Comparison of ENCODE assay signal across 8 cellular contexts in the genomic region with DNA sequence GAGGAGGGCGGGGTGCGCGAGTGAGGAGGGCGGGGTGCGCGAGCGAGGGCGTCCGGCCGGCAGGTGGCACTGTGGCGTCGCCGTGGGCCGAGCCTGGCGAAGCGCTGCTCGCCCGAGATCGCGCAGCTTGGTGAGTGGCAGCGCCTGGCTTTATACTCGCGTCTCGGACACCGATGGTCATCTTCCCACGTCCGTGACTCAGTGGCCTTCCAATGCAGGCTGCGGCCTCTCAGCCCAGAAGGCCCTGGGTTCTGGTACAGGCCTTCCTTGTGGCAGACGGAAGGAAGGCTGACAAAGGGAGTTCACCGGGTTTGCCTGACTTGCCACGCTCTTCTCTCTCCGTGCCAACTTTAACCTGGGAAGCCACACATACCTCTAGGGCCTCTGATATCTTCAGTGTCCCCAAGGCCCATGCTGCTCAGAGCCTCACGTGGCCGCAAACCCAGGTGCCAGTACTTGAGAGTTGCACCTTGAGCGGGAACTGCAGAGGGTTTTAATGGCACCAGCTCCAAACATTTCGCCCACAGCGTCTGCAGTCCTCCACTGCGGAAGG.
DNase-seq lines count a peak whose midpoint lies in the region; ATAC-seq and TF ChIP-seq lines count a peak whose summit lies in the region.

No MANE protein-coding gene starts in this region.

- H3K36me3 Mint-ChIP-seq in activated naive CD8-positive, alpha-beta T cell treated with anti-CD3 and anti-CD28 coated beads for 36 hours = no peaks in the 10 kb centered on the region

- peaks cover 13% of the 10 kb centered on the region for H3K27me3 Mint-ChIP-seq in activated naive CD8-positive, alpha-beta T cell treated with anti-CD3 and anti-CD28 coated beads for 36 hours

- H3K4me3 Mint-ChIP-seq in activated naive CD8-positive, alpha-beta T cell treated with anti-CD3 and anti-CD28 coated beads for 36 hours = peak overlapping the region; percentile 79

- H4K12ac ChIP-seq in trophoblast cell (ENCODE audit: low read depth, low read length) = no peak overlapping the region

- peak overlapping the region; percentile 56 for H2AFZ ChIP-seq in trophoblast cell (ENCODE audit: insufficient read depth, low read length, poor library complexity)

- POLR2A ChIA-PET in BJ (lab: Charles Lee) = no interaction called here

- H2BK5ac ChIP-seq in trophoblast cell (ENCODE audit: low read depth, low read length, poor library complexity) = no peak overlapping the region

- H3K9me3 Mint-ChIP-seq in activated naive CD8-positive, alpha-beta T cell treated with anti-CD3 and anti-CD28 coated beads for 36 hours = no peaks in the 10 kb centered on the region

- peak overlapping the region; percentile 37 for H3K4me3 ChIP-seq in BJ (ENCODE audit: low read depth, low read length)
- peak overlapping the region; percentile 45 for H3K4me3 ChIP-seq in trophoblast cell (ENCODE audit: low read depth, low read length)
- peak overlapping the region; percentile 48 to 62 for H3K4me3 ChIP-seq in tibial artery

- H4K91ac ChIP-seq in trophoblast cell (ENCODE audit: low read depth, low read length) = no peak overlapping the region

- peaks cover 9% of the 10 kb centered on the region for H3K4me1 Mint-ChIP-seq in activated naive CD8-positive, alpha-beta T cell treated with anti-CD3 and anti-CD28 coated beads for 36 hours

- no peaks in the 10 kb centered on the region for H3K79me2 ChIP-seq in trophoblast cell (ENCODE audit: control insufficient read depth, insufficient read depth, low read length, poor library complexity)

- TF ChIP-seq CTCF in BJ (IDR thresholded peaks at IDR 0.05; ENCODE audit: insufficient read depth, low read depth, low read length) (peak; percentile 44; the same call in 1 of the 2 replicates), tibial artery (IDR thresholded peaks at IDR 0.05) (peak; percentile 67)

- no peak overlapping the region for H2BK120ac ChIP-seq in trophoblast cell (ENCODE audit: insufficient read depth, low read length, poor library complexity)

- ATAC-seq in GM19043 (IDR thresholded peaks at IDR 0.05; ENCODE audit: low read depth, unreplicated experiment) (peak; percentile 90), HG03378 (IDR thresholded peaks at IDR 0.05; ENCODE audit: unreplicated experiment) (peak; percentile 75), SK-N-SH treated with all-trans-retinoic acid at 6 μM for 48 hours (peak; percentile 96), Right ventricle myocardium inferior (peak; percentile 90)

- H3K36me3 ChIP-seq in BJ (ENCODE audit: control insufficient read depth, insufficient read depth, low read length) = no peaks in the 10 kb centered on the region
- H3K36me3 ChIP-seq in trophoblast cell (ENCODE audit: control insufficient read depth in 1 of 2, insufficient read depth in 2 of 2, low read length in 2 of 2) = no peaks in the 10 kb centered on the region
- H3K36me3 ChIP-seq in tibial artery = no peaks in the 10 kb centered on the region

- H2AK5ac ChIP-seq in trophoblast cell (ENCODE audit: low read length) = no peak overlapping the region

- no peaks in the 10 kb centered on the region for H3K79me1 ChIP-seq in trophoblast cell (ENCODE audit: low read length)

- H3K27me3 ChIP-seq in BJ (ENCODE audit: control insufficient read depth, insufficient read depth, low read length) (no peaks in the 10 kb centered on the region; the same call in 1 of the 2 replicates), trophoblast cell (ENCODE audit: insufficient read depth, low read length) (peaks cover 7% of the 10 kb centered on the region), tibial artery (no peaks in the 10 kb centered on the region)

- peak overlapping the region; percentile 82 for H3K4me2 ChIP-seq in trophoblast cell (ENCODE audit: low read length)

- no peak overlapping the region for H3K9ac ChIP-seq in trophoblast cell (ENCODE audit: low read length)

- no peak overlapping the region for H3K18ac ChIP-seq in trophoblast cell (ENCODE audit: low read length)

- CTCF ChIA-PET in BJ (lab: Yijun Ruan, JAX) = interaction anchor here (0.7 to 2.7 kb wide), 4 partner anchors 102 to 644 kb away, joined by 3 to 13 read pairs (median 4); no protein-coding TSS in a partner anchor

- H3K9me3 ChIP-seq in trophoblast cell (ENCODE audit: insufficient read depth, low read depth, low read length) (no peaks in the 10 kb centered on the region), tibial artery (no peaks in the 10 kb centered on the region)

- no peak overlapping the region for H3K27ac ChIP-seq in trophoblast cell (ENCODE audit: low read depth, low read length)
- peak overlapping the region; percentile 83 to 84 for H3K27ac ChIP-seq in tibial artery

- intact Hi-C loops in Right ventricle myocardium inferior (cut with DNase I) (loop anchor here (2.0 kb wide), 2 partner anchors 204 to 414 kb away; no protein-coding TSS in a partner anchor), tibial artery (cut with DNase I; ENCODE audit: low total_unique reads) (loop anchor here (2.0 to 10.0 kb wide), 2 partner anchors 412 to 676 kb away; a partner anchor contains a TSS)

- peak overlapping the region; percentile 72 for H3K27ac Mint-ChIP-seq in activated naive CD8-positive, alpha-beta T cell treated with anti-CD3 and anti-CD28 coated beads for 36 hours

- no peak overlapping the region for H2BK12ac ChIP-seq in trophoblast cell (ENCODE audit: low read length)

- H3K4me1 ChIP-seq in trophoblast cell (ENCODE audit: control insufficient read depth in 1 of 2, insufficient read depth in 2 of 2, low read length in 2 of 2) = peaks cover 2 to 7% of the 10 kb centered on the region in 2 experiments
- H3K4me1 ChIP-seq in tibial artery = peaks cover 0 to 11% (median 8%) of the 10 kb centered on the region in 4 donors

- no peak overlapping the region for H3K4ac ChIP-seq in trophoblast cell (ENCODE audit: low read depth, low read length)

- DNase-seq in BJ (ENCODE audit: low read depth) (no peak), Right ventricle myocardium inferior (ENCODE audit: missing footprints) (peak; percentile 92), trophoblast cell (peak; percentile 54 to 77), tibial artery (peak; percentile 78 to 90)
- peak; percentile 84 for DNase-seq in activated naive CD8-positive, alpha-beta T cell treated with anti-CD3 and anti-CD28 coated beads for 36 hours

- no peak overlapping the region for H3K14ac ChIP-seq in trophoblast cell (ENCODE audit: low read length)

- no peak overlapping the region for H3K23ac ChIP-seq in trophoblast cell (ENCODE audit: low read length)

- WGBS in trophoblast cell (ENCODE audit: extremely low coverage, insufficient coverage, insufficient read length) = no CpG with 5 or more reads among the region's 38 CpGs

- no peak overlapping the region for H4K8ac ChIP-seq in trophoblast cell (ENCODE audit: low read depth, low read length)

TF ChIP-seq in SK-N-SH treated with all-trans-retinoic acid at 6 μM for 48 hours, 23 proteins besides CTCF, POLR2A, EP300 and RAD21:
- TF ChIP-seq ESRRG (CRISPR knock-in tag; IDR thresholded peaks at IDR 0.05) (no peak), SNAI2 (CRISPR knock-in tag; IDR thresholded peaks at IDR 0.05) (peak; percentile 29; the same call in 1 of the 2 replicates)
- TF ChIP-seq, protein P1, sequence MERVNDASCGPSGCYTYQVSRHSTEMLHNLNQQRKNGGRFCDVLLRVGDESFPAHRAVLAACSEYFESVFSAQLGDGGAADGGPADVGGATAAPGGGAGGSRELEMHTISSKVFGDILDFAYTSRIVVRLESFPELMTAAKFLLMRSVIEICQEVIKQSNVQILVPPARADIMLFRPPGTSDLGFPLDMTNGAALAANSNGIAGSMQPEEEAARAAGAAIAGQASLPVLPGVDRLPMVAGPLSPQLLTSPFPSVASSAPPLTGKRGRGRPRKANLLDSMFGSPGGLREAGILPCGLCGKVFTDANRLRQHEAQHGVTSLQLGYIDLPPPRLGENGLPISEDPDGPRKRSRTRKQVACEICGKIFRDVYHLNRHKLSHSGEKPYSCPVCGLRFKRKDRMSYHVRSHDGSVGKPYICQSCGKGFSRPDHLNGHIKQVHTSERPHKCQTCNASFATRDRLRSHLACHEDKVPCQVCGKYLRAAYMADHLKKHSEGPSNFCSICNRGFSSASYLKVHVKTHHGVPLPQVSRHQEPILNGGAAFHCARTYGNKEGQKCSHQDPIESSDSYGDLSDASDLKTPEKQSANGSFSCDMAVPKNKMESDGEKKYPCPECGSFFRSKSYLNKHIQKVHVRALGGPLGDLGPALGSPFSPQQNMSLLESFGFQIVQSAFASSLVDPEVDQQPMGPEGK (CRISPR knock-in tag; IDR thresholded peaks at IDR 0.05; ENCODE audit: borderline replicate concordance) = no peak
